In the genomic region with DNA sequence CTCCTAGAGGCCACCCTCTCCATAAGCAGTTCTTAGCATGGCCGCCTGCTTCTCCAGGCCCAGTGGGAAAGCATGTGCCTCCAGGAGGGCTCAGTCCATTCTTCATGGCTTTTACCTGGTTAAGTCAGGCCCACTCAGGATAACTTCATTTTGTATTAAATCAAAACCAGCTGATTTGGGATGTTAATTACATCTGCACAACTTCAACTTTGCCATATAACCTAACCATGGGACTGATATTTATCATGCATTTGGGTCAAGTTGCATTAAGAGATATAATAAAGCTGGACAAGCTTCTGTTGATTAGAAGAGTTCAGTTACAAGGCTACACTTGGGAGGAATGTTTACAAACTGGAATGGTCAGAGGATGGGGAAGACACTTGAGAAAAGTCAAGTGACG, we compare ENCODE assay signal across 25 cellular contexts.
"Had no signal": no experiment of that assay in that cellular context is flagged by ENCODE, and none has a peak within 500 bp of the region (broad histone marks: within the 10 kb centered on the region; RNA-seq: fewer than 3 reads in every experiment).

No MANE protein-coding gene starts in this region.

- H3K27me3 ChIP-seq: gastrocnemius medialis, neural progenitor cell, right atrium auricular region, stomach, thyroid gland, upper lobe of left lung had no signal

- H3K4me1 ChIP-seq: neural progenitor cell had no signal

- H2AFZ ChIP-seq: neural progenitor cell had no signal

- H3K9me3 ChIP-seq: gastrocnemius medialis, right atrium auricular region, stomach, thyroid gland, upper lobe of left lung had no signal

- H3K9ac ChIP-seq: neural progenitor cell had no signal

- H3K27ac ChIP-seq: gastrocnemius medialis, neural progenitor cell, right atrium auricular region, thyroid gland, upper lobe of left lung had no signal

- FAIRE-seq: colon, endometrium, kidney had no signal

- ATAC-seq: activated CD4-positive, alpha-beta T cell treated with anti-CD3 and anti-CD28 coated beads for 36 hours; activated CD8-positive, alpha-beta memory T cell treated with anti-CD3 and anti-CD28 coated beads, Interleukin-2, amount 10 ng/mL, durations not matched to agents 7 days and 5 days; activated CD8-positive, alpha-beta T cell treated with anti-CD3 and anti-CD28 coated beads, Interleukin-2, amount 10 ng/mL, durations not matched to agents 7 days and 5 days; activated naive CD4-positive, alpha-beta T cell treated with anti-CD3 and anti-CD28 coated beads, Interleukin-2, amount 50 U/mL, for 72 hours; gastrocnemius medialis; left colon; naive thymus-derived CD8-positive, alpha-beta T cell; stimulated activated naive B cell treated with anti-CD40 and anti-IgM and Interleukin-4, amounts not matched to agents 10 μg/mL and 1 μg/mL and 100 μg/mL, for 72 hours had no signal

- H3K36me3 ChIP-seq: gastrocnemius medialis, neural progenitor cell, right atrium auricular region, stomach, thyroid gland, upper lobe of left lung had no signal

- H3K4me3 ChIP-seq: gastrocnemius medialis, neural progenitor cell, right atrium auricular region, stomach, thyroid gland, upper lobe of left lung had no signal

- H3K4me2 ChIP-seq: neural progenitor cell had no signal

- DNase-seq: activated CD4-positive, alpha-beta T cell treated with anti-CD3 and anti-CD28 coated beads for 36 hours; activated CD4-positive, CD25-positive, alpha-beta regulatory T cell; activated CD8-positive, alpha-beta memory T cell treated with anti-CD3 and anti-CD28 coated beads, Interleukin-2, amount 10 ng/mL, durations not matched to agents 7 days and 5 days; activated CD8-positive, alpha-beta T cell treated with anti-CD3 and anti-CD28 coated beads, Interleukin-2, amount 10 ng/mL, durations not matched to agents 7 days and 5 days; activated naive CD4-positive, alpha-beta T cell; activated T-cell treated with anti-CD3 and anti-CD28 coated beads, Interleukin-2, amount 50 U/mL, for 48 hours; dermis blood vessel endothelial cell; effector CD4-positive, alpha-beta T cell; gastrocnemius medialis; hippocampal formation; kidney; left colon; naive thymus-derived CD8-positive, alpha-beta T cell; occipital lobe; stimulated activated CD4-positive, alpha-beta T cell treated with anti-CD3 and anti-CD28 coated beads, Interleukin-15, amount 100 ng/mL, for 24 hours; stimulated activated CD4-positive, alpha-beta T cell treated with anti-CD3 and anti-CD28 coated beads, Interleukin-2, amount 100 ng/mL, for 24 hours; stimulated activated naive B cell treated with anti-CD40 and anti-IgM and Interleukin-4, amounts not matched to agents 10 μg/mL and 1 μg/mL and 100 μg/mL, for 72 hours; stomach; thyroid gland; upper lobe of left lung had no signal
